Comparison of ENCODE assay signal across 34 cellular contexts in genomic region chr1:14617791-14618190, GRCh38.
"Had no signal": no experiment of that assay in that cellular context is flagged by ENCODE, and none has a peak within 500 bp of the region (broad histone marks: within the 10 kb centered on the region; RNA-seq: fewer than 3 reads in every experiment).

No MANE protein-coding gene starts in this region.

- H3K9me3 ChIP-seq: MG63 had no signal

- DNase-seq: Karpas-422, Kasumi-1, MG63, MM.1S, MV-4-11, NCI-H1048, NCI-H1092, NCI-H1092 treated with DMSO at 0.1 percent for 48 hours, NCI-H1105, NCI-H1105 treated with DMSO at 0.1 percent for 48 hours, NCI-H1417, NCI-H1417 treated with DMSO at 0.1 percent for 48 hours, NCI-H1436, NCI-H1436 treated with DMSO at 0.1 percent for 48 hours, NCI-H146, NCI-H1694, NCI-H1694 treated with DMSO at 0.1 percent for 48 hours, NCI-H187, NCI-H187 treated with DMSO at 0.1 percent for 48 hours, NCI-H1930, NCI-H2029, NCI-H2029 treated with DMSO at 0.1 percent for 48 hours, NCI-H2081, NCI-H2081 treated with DMSO at 0.1 percent for 48 hours, NCI-H2107, NCI-H2171, NCI-H2171 treated with DMSO at 0.1 percent for 48 hours, NCI-H2227 treated with DMSO at 0.1 percent for 48 hours, NCI-H226, NCI-H345, NCI-H446, NCI-H446 treated with DMSO at 0.1 percent for 48 hours, NCI-H510A, NCI-H510A treated with DMSO at 0.1 percent for 48 hours had no signal

- H3K36me3 ChIP-seq: MG63 had no signal

- H3K4me3 ChIP-seq: MG63 had no signal

- H3K27me3 ChIP-seq: MG63 had no signal
